In genomic region chr22:17912942-17913704, GRCh38 we compare ENCODE assay signal across 15 cellular contexts.
A peak's percentile ranks its signal among the peaks of the same experiment; 100 is the strongest.
DNase-seq lines count a peak whose midpoint lies in the region; ATAC-seq and TF ChIP-seq lines count a peak whose summit lies in the region.
"Had no signal": no experiment of that assay in that cellular context is flagged by ENCODE, and none has a peak within 500 bp of the region (broad histone marks: within the 10 kb centered on the region; RNA-seq: fewer than 3 reads in every experiment).

No MANE protein-coding gene starts in this region.

- H3K9ac ChIP-seq in SK-N-SH = no peak overlapping the region

- H3K4me2 ChIP-seq in SK-N-SH = no peak overlapping the region

- H4K20me1 ChIP-seq in SK-N-SH (ENCODE audit: insufficient read depth) = peaks cover 37% of the 10 kb centered on the region

- TF ChIP-seq EP300 in SK-N-SH (IDR thresholded peaks at IDR 0.05; ENCODE audit: borderline replicate concordance in 1 of 2, low read depth in 1 of 2, low read length in 1 of 2) = no peak

- 0 out of 4 replicates have a peak overlapping the region, but pooled peaks of 1 of the 2 experiments have one; percentile 7 for H3K27ac ChIP-seq in SK-N-SH (ENCODE audit: low read depth in 2 of 2, low read length in 1 of 2)
- H3K27ac ChIP-seq in dorsolateral prefrontal cortex = peak overlapping the region in 58 of 59 donors; percentile 33 to 98 (median 92)
- peak overlapping the region; percentile 29 to 74 for H3K27ac ChIP-seq in tibial artery
- H3K27ac ChIP-seq: right lobe of liver had no signal

- H3K27me3 ChIP-seq in SK-N-SH (ENCODE audit: insufficient read depth) (no peaks in the 10 kb centered on the region), dorsolateral prefrontal cortex (no peaks in the 10 kb centered on the region), tibial artery (no peaks in the 10 kb centered on the region)
- H3K27me3 ChIP-seq: right lobe of liver had no signal

- H3K4me1 ChIP-seq in SK-N-SH (ENCODE audit: control insufficient read depth in 1 of 2, insufficient read depth in 2 of 2, low read depth in 1 of 2, low read length in 1 of 2) (peaks cover 20 to 37% of the 10 kb centered on the region in 2 experiments), tibial artery (peaks cover 0 to 63% (median 28%) of the 10 kb centered on the region in 4 donors)

- TF ChIP-seq CTCF in SK-N-SH (IDR thresholded peaks at IDR 0.05) (no peak), dorsolateral prefrontal cortex (IDR thresholded peaks at IDR 0.05 in 54 of 56, conservative IDR thresholded peaks at IDR 0.05 in 2 of 56; ENCODE audit: low read depth in 1 of 56, partially characterized antibody in 56 of 56) (no peak), tibial artery (IDR thresholded peaks at IDR 0.05) (no peak)

- DNase-seq in SK-N-SH (no peak), dorsolateral prefrontal cortex (peak in 1 of 10 donors; percentile 34), myocyte (ENCODE audit: low read depth) (peak; percentile 82), tibial artery (no peak), GF-D8 (lab: John Stamatoyannopoulos, UW) (no peak), DMS 273 (lab: John Stamatoyannopoulos, UW; ENCODE audit: unreplicated experiment) (no peak), NCI-H1930 (lab: John Stamatoyannopoulos, UW) (no peak)
- DNase-seq: activated CD4-positive, alpha-beta T cell treated with anti-CD3 and anti-CD28 coated beads, Interleukin-2, amount 50 U/mL, for 1 hour; activated T-cell treated with anti-CD3 and anti-CD28 coated beads, Interleukin-2, amount 50 U/mL, for 48 hours; cerebellar nuclear complex; naive thymus-derived CD4-positive, alpha-beta T cell; NCI-H1092; right lobe of liver had no signal

- ATAC-seq in SK-N-SH treated with all-trans-retinoic acid at 6 μM for 48 hours = no peak
- ATAC-seq: naive thymus-derived CD4-positive, alpha-beta T cell; right lobe of liver; stimulated activated memory B cell treated with anti-CD40 and anti-IgM and Interleukin-4, amounts not matched to agents 10 μg/mL and 1 μg/mL and 100 μg/mL, for 72 hours had no signal

- intact Hi-C loops in dorsolateral prefrontal cortex (cut with DNase I) (loop anchor here (5.0 kb wide), 4 partner anchors 34 to 164 kb away; partner anchors contain the start of gene PEX26 (in 1 of the 2)), tibial artery (cut with DNase I; ENCODE audit: low total_unique reads) (loop anchor here (5.0 kb wide), 2 partner anchors 109 to 164 kb away; partner anchors contain the start of genes MICAL3 and PEX26)

- POLR2A ChIA-PET in SK-N-SH (lab: Yijun Ruan, JAX) = no interaction called here

- no peaks in the 10 kb centered on the region for H3K9me2 ChIP-seq in SK-N-SH

- H3K9me3 ChIP-seq in SK-N-SH = no peaks in the 10 kb centered on the region
- no peaks in the 10 kb centered on the region for H3K9me3 ChIP-seq in tibial artery
- H3K9me3 ChIP-seq: right lobe of liver had no signal

- CTCF ChIA-PET in SK-N-SH (lab: Yijun Ruan, JAX) = interaction anchor here (1.0 kb wide), 2 partner anchors 84 to 163 kb away, joined by 3 read pairs; no protein-coding TSS in a partner anchor

- no peak overlapping the region for H2AFZ ChIP-seq in SK-N-SH (ENCODE audit: low read depth)

- no peak for TF ChIP-seq RAD21 in SK-N-SH (IDR thresholded peaks at IDR 0.05; ENCODE audit: low read length)

- H3K4me3 ChIP-seq in SK-N-SH (ENCODE audit: low read depth in 2 of 2, low read length in 1 of 2) (no peak overlapping the region), dorsolateral prefrontal cortex (peak overlapping the region in 1 of 59 donors; percentile 31), tibial artery (no peak overlapping the region)
- H3K4me3 ChIP-seq: right lobe of liver had no signal

- H3K79me2 ChIP-seq in SK-N-SH (ENCODE audit: insufficient read depth) = peaks cover 86% of the 10 kb centered on the region

- H3K36me3 ChIP-seq in SK-N-SH (replicated peaks in 1 of 2; ENCODE audit: control insufficient read depth in 1 of 2, insufficient read depth in 2 of 2, low read length in 1 of 2) = no peaks in the 10 kb centered on the region
- no peaks in the 10 kb centered on the region for H3K36me3 ChIP-seq in tibial artery
- H3K36me3 ChIP-seq: right lobe of liver had no signal

- 93% methylated on average over 11 of the region's 12 CpGs for WGBS in SK-N-SH (ENCODE audit: low lambda C conversion rate)

- peaks cover 28% of the 10 kb centered on the region for H3F3A ChIP-seq in SK-N-SH (replicated peaks; ENCODE audit: insufficient read depth)

TF ChIP-seq in SK-N-SH, 30 proteins besides CTCF, POLR2A, EP300 and RAD21:
- TF ChIP-seq, protein P1, sequence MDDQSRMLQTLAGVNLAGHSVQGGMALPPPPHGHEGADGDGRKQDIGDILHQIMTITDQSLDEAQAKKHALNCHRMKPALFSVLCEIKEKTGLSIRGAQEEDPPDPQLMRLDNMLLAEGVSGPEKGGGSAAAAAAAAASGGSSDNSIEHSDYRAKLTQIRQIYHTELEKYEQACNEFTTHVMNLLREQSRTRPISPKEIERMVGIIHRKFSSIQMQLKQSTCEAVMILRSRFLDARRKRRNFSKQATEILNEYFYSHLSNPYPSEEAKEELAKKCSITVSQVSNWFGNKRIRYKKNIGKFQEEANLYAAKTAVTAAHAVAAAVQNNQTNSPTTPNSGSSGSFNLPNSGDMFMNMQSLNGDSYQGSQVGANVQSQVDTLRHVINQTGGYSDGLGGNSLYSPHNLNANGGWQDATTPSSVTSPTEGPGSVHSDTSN (IDR thresholded peaks at IDR 0.05) = peak; percentile 51; the same call in 1 of the 2 replicates
- TF ChIP-seq RXRA (IDR thresholded peaks at IDR 0.05; ENCODE audit: borderline replicate concordance, low read depth) (no peak), ELF1 (IDR thresholded peaks at IDR 0.05) (no peak), CHD2 (IDR thresholded peaks at IDR 0.05; ENCODE audit: low read length, partially characterized antibody) (no peak), FOXJ3 (CRISPR knock-in tag; IDR thresholded peaks at IDR 0.05) (no peak), TAF1 (IDR thresholded peaks at IDR 0.05; ENCODE audit: borderline replicate concordance, low read depth, low read length) (no peak)

TF ChIP-seq in SK-N-SH treated with all-trans-retinoic acid at 6 μM for 48 hours, 23 proteins besides CTCF, POLR2A, EP300 and RAD21:
- TF ChIP-seq ESRRG (CRISPR knock-in tag; IDR thresholded peaks at IDR 0.05) (no peak), TCF4 (CRISPR knock-in tag; IDR thresholded peaks at IDR 0.05; ENCODE audit: borderline replicate concordance) (no peak), ZNF565 (CRISPR knock-in tag; conservative IDR thresholded peaks at IDR 0.05; ENCODE audit: low read depth) (no peak), TOX (CRISPR knock-in tag; IDR thresholded peaks at IDR 0.05; ENCODE audit: borderline replicate concordance) (no peak), BACH2 (CRISPR knock-in tag; IDR thresholded peaks at IDR 0.05; ENCODE audit: borderline replicate concordance) (no peak), RARB (CRISPR knock-in tag; IDR thresholded peaks at IDR 0.05) (no peak), OSR1 (CRISPR knock-in tag; IDR thresholded peaks at IDR 0.05) (no peak), PPARA (CRISPR knock-in tag; IDR thresholded peaks at IDR 0.05; ENCODE audit: borderline replicate concordance) (no peak), ZC3H10 (CRISPR knock-in tag; IDR thresholded peaks at IDR 0.05) (no peak), ZNF70 (CRISPR knock-in tag; IDR thresholded peaks at IDR 0.05) (no peak)
- TF ChIP-seq, protein P2, sequence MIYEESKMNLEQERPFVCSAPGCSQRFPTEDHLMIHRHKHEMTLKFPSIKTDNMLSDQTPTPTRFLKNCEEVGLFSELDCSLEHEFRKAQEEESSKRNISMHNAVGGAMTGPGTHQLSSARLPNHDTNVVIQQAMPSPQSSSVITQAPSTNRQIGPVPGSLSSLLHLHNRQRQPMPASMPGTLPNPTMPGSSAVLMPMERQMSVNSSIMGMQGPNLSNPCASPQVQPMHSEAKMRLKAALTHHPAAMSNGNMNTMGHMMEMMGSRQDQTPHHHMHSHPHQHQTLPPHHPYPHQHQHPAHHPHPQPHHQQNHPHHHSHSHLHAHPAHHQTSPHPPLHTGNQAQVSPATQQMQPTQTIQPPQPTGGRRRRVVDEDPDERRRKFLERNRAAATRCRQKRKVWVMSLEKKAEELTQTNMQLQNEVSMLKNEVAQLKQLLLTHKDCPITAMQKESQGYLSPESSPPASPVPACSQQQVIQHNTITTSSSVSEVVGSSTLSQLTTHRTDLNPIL (CRISPR knock-in tag; IDR thresholded peaks at IDR 0.05; ENCODE audit: low read depth) = no peak
